ENCODE assay signal across 6 cellular contexts in the genomic region with DNA sequence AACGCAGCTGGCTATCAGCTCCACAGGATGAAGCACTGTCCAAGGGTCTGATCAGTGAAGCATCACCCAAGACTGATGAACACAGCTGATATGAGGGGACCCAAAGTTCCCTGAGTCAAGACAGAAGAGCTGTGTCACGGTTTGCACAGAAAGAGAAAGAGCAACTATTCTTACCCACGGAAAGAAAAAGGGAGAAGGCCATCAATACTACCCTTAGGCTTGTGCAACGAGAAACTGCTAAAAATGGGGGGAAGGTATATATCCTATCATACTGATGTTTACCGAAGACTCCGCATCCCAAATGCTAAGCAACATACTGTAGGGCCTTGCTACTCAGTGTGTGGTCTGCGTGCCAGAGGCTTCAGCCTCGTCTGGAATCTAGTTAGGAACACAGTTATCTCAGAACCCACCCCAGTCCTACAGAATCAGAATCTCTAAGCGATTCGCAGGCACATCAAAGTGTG. TPM values are rescaled to one million over a fixed set of nuclear protein-coding genes. Genes with fewer than 3 reads are reported as not detected.
DNase-seq lines count a peak whose midpoint lies in the region; ATAC-seq and TF ChIP-seq lines count a peak whose summit lies in the region.

No MANE protein-coding gene starts in this region.

- no peak overlapping the region; the same call in 1 of the 2 replicates for H2AFZ ChIP-seq in GM23338

- H3K9me3 Mint-ChIP-seq in GM23338, result peaks cover 3% of the 10 kb centered on the region; the same call in 2 of the 3 replicates
- H3K9me3 Mint-ChIP-seq in activated T-helper 1 cell treated with anti-CD3 and anti-CD28 coated beads, Interleukin-12 subunit alpha, Interleukin-12 subunit beta, Interleukin-2, Interleukin-4 antibody, amounts not matched to agents 30 ng/mL and 10 ng/mL and 1 ng/mL, durations not matched to agents 14 hours and 24 hours and 36 hours, result no peaks in the 10 kb centered on the region

- peak overlapping the region; percentile 96 for H3K4me3 Mint-ChIP-seq in GM23338
- peak overlapping the region; percentile 97 for H3K4me3 Mint-ChIP-seq in activated T-helper 1 cell treated with anti-CD3 and anti-CD28 coated beads, Interleukin-12 subunit alpha, Interleukin-12 subunit beta, Interleukin-2, Interleukin-4 antibody, amounts not matched to agents 30 ng/mL and 10 ng/mL and 1 ng/mL, durations not matched to agents 14 hours and 24 hours and 36 hours

- H3K27ac Mint-ChIP-seq in GM23338, result peak overlapping the region; percentile 93
- H3K27ac Mint-ChIP-seq in activated T-helper 1 cell treated with anti-CD3 and anti-CD28 coated beads, Interleukin-12 subunit alpha, Interleukin-12 subunit beta, Interleukin-2, Interleukin-4 antibody, amounts not matched to agents 30 ng/mL and 10 ng/mL and 1 ng/mL, durations not matched to agents 14 hours and 24 hours and 36 hours, result peak overlapping the region; percentile 93

- H3K27me3 ChIP-seq in GM23338 (ENCODE audit: insufficient read depth), result no peaks in the 10 kb centered on the region
- H3K27me3 ChIP-seq in lower lobe of right lung (ENCODE audit: low read depth), result no peaks in the 10 kb centered on the region

- ATAC-seq in GM23338 (peak; percentile 18), lower lobe of right lung (peak; percentile 2 to 16), sciatic nerve (no peak), HG03280 (IDR thresholded peaks at IDR 0.05; ENCODE audit: unreplicated experiment) (no peak)

- H3K9me2 ChIP-seq in GM23338 (ENCODE audit: insufficient read depth), result no peaks in the 10 kb centered on the region

- H3K9me3 ChIP-seq in lower lobe of right lung, result no peaks in the 10 kb centered on the region

- H3K4me1 ChIP-seq in GM23338 (ENCODE audit: insufficient read depth) (peaks cover 8% of the 10 kb centered on the region; the same call in 1 of the 2 replicates), lower lobe of right lung (peaks cover 37% of the 10 kb centered on the region)

- peaks cover 24% of the 10 kb centered on the region for H3K4me1 Mint-ChIP-seq in GM23338
- peaks cover 34% of the 10 kb centered on the region for H3K4me1 Mint-ChIP-seq in activated T-helper 1 cell treated with anti-CD3 and anti-CD28 coated beads, Interleukin-12 subunit alpha, Interleukin-12 subunit beta, Interleukin-2, Interleukin-4 antibody, amounts not matched to agents 30 ng/mL and 10 ng/mL and 1 ng/mL, durations not matched to agents 14 hours and 24 hours and 36 hours (ENCODE audit: low read depth)

- H3K36me3 ChIP-seq in GM23338 (ENCODE audit: insufficient read depth), result no peaks in the 10 kb centered on the region
- H3K36me3 ChIP-seq in lower lobe of right lung, result peaks cover 12% of the 10 kb centered on the region

- H3K79me2 ChIP-seq in GM23338 (replicated peaks; ENCODE audit: insufficient read depth), result peaks cover 56% of the 10 kb centered on the region

- peaks cover 7% of the 10 kb centered on the region; the same call in 1 of the 2 replicates for H3F3A ChIP-seq in GM23338 (replicated peaks; ENCODE audit: low read depth)

- intact Hi-C loops in activated T-helper 1 cell treated with anti-CD3 and anti-CD28 coated beads, Interleukin-12 subunit alpha, Interleukin-12 subunit beta, Interleukin-2, Interleukin-4 antibody, amounts not matched to agents 30 ng/mL and 10 ng/mL and 1 ng/mL, durations not matched to agents 14 hours and 24 hours and 36 hours (cut with micrococcal nuclease), result loop anchor here (1.0 to 5.0 kb wide), 6 partner anchors 14 to 313 kb away; partner anchors contain the start of genes ATRN, DDRGK1, ITPA and LZTS3
- intact Hi-C loops in lower lobe of right lung (cut with DNase I), result no loop called here
- intact Hi-C loops in sciatic nerve (cut with DNase I), result no loop called here

- TF ChIP-seq CTCF in GM23338 (conservative IDR thresholded peaks at IDR 0.05; ENCODE audit: low read depth in 2 of 2), result no peak
- TF ChIP-seq CTCF in lower lobe of right lung (IDR thresholded peaks at IDR 0.05), result no peak

- H3K27ac ChIP-seq in GM23338 (ENCODE audit: low read depth), result peak overlapping the region; percentile 84
- peak overlapping the region; percentile 95 for H3K27ac ChIP-seq in lower lobe of right lung

- peaks cover 21% of the 10 kb centered on the region for H3K27me3 Mint-ChIP-seq in GM23338 (ENCODE audit: insufficient read depth, low read depth, poor library complexity)
- H3K27me3 Mint-ChIP-seq in activated T-helper 1 cell treated with anti-CD3 and anti-CD28 coated beads, Interleukin-12 subunit alpha, Interleukin-12 subunit beta, Interleukin-2, Interleukin-4 antibody, amounts not matched to agents 30 ng/mL and 10 ng/mL and 1 ng/mL, durations not matched to agents 14 hours and 24 hours and 36 hours (ENCODE audit: insufficient read depth), result no peaks in the 10 kb centered on the region

- peaks cover 5% of the 10 kb centered on the region; the same call in 2 of the 3 replicates for H3K36me3 Mint-ChIP-seq in GM23338 (ENCODE audit: low read depth)
- peaks cover 24% of the 10 kb centered on the region for H3K36me3 Mint-ChIP-seq in activated T-helper 1 cell treated with anti-CD3 and anti-CD28 coated beads, Interleukin-12 subunit alpha, Interleukin-12 subunit beta, Interleukin-2, Interleukin-4 antibody, amounts not matched to agents 30 ng/mL and 10 ng/mL and 1 ng/mL, durations not matched to agents 14 hours and 24 hours and 36 hours (ENCODE audit: low read depth)

- H3K4me2 ChIP-seq in GM23338, result peak overlapping the region; percentile 99

- DNase-seq in GM23338 (ENCODE audit: low spot score) (peak; percentile 52), lower lobe of right lung (no peak), sciatic nerve (ENCODE audit: low spot score) (no peak), NCI-H2081 treated with DMSO at 0.1 percent for 48 hours (lab: John Stamatoyannopoulos, UW) (no peak)
- no peak for DNase-seq in activated T-helper 1 cell treated with anti-CD3 and anti-CD28 coated beads, Interleukin-12 subunit alpha, Interleukin-12 subunit beta, Interleukin-2, Interleukin-4 antibody, amounts not matched to agents 30 ng/mL and 10 ng/mL and 1 ng/mL, durations not matched to agents 14 hours and 24 hours and 36 hours (ENCODE audit: low spot score)

- H3K4me3 ChIP-seq in GM23338 (peak overlapping the region; percentile 98), lower lobe of right lung (peak overlapping the region; percentile 99)

- H4K20me1 ChIP-seq in GM23338 (replicated peaks; ENCODE audit: insufficient read depth), result peaks cover 33% of the 10 kb centered on the region

TF ChIP-seq in GM23338, 12 proteins besides CTCF, POLR2A, EP300 and RAD21:
- TF ChIP-seq JUNB (IDR thresholded peaks at IDR 0.05; ENCODE audit: unreplicated experiment), result no peak

RNA-seq across cellular contexts. Expression of gene FASTKD5, which starts 0.7 kb away (rescaled TPM):
- 30.7 and 32.8 TPM in 2 replicates for total RNA-seq in GM23338 (2014; rRNA removed; shearing (Covaris generic))
- polyA plus RNA-seq in GM23338 (2016; fragmentation: Nextera tagmentation; extraction: Ambion mirVana), result 12.2 and 12.9 TPM in 2 replicates
- total RNA-seq in activated T-helper 1 cell treated with anti-CD3 and anti-CD28 coated beads, Interleukin-12 subunit alpha, Interleukin-12 subunit beta, Interleukin-2, Interleukin-4 antibody, amounts not matched to agents 30 ng/mL and 10 ng/mL and 1 ng/mL, durations not matched to agents 14 hours and 24 hours and 36 hours, result 25.4 TPM in 2 replicates
- total RNA-seq in lower lobe of right lung, result 16.4 TPM
- 9.4 TPM for total RNA-seq in sciatic nerve

RNA-seq across cellular contexts. Expression of gene UBOX5, which starts 0.7 kb away (rescaled TPM):
- 4.3 and 5.7 TPM in 2 replicates for total RNA-seq in GM23338 (2014; rRNA removed; shearing (Covaris generic))
- polyA plus RNA-seq in GM23338 (2016; fragmentation: Nextera tagmentation; extraction: Ambion mirVana), result 2.4 and 2.7 TPM in 2 replicates
- total RNA-seq in activated T-helper 1 cell treated with anti-CD3 and anti-CD28 coated beads, Interleukin-12 subunit alpha, Interleukin-12 subunit beta, Interleukin-2, Interleukin-4 antibody, amounts not matched to agents 30 ng/mL and 10 ng/mL and 1 ng/mL, durations not matched to agents 14 hours and 24 hours and 36 hours, result 5.9 and 7.7 TPM in 2 replicates
- total RNA-seq in lower lobe of right lung, result 5.8 TPM
- 8.1 TPM for total RNA-seq in sciatic nerve

RNA-seq across cellular contexts. Expression of gene LZTS3, which starts 14.3 kb away (rescaled TPM):
- total RNA-seq in GM23338 (2014; rRNA removed; shearing (Covaris generic)), result 29.4 and 40.7 TPM in 2 replicates
- polyA plus RNA-seq in GM23338 (2016; fragmentation: Nextera tagmentation; extraction: Ambion mirVana), result 9.7 and 10.7 TPM in 2 replicates
- total RNA-seq in activated T-helper 1 cell treated with anti-CD3 and anti-CD28 coated beads, Interleukin-12 subunit alpha, Interleukin-12 subunit beta, Interleukin-2, Interleukin-4 antibody, amounts not matched to agents 30 ng/mL and 10 ng/mL and 1 ng/mL, durations not matched to agents 14 hours and 24 hours and 36 hours, result 0.54 and 0.78 TPM in 2 replicates
- total RNA-seq in lower lobe of right lung, result 18.5 TPM
- total RNA-seq in sciatic nerve, result 10.5 TPM

RNA-seq across cellular contexts. Expression of gene DDRGK1, which starts 45.5 kb away (rescaled TPM):
- 34.8 and 44.0 TPM in 2 replicates for total RNA-seq in GM23338 (2014; rRNA removed; shearing (Covaris generic))
- 35.7 and 45.5 TPM in 2 replicates for polyA plus RNA-seq in GM23338 (2016; fragmentation: Nextera tagmentation; extraction: Ambion mirVana)
- 67.5 and 72.3 TPM in 2 replicates for total RNA-seq in activated T-helper 1 cell treated with anti-CD3 and anti-CD28 coated beads, Interleukin-12 subunit alpha, Interleukin-12 subunit beta, Interleukin-2, Interleukin-4 antibody, amounts not matched to agents 30 ng/mL and 10 ng/mL and 1 ng/mL, durations not matched to agents 14 hours and 24 hours and 36 hours
- total RNA-seq in lower lobe of right lung, result 89.8 TPM
- total RNA-seq in sciatic nerve, result 68.2 TPM

RNA-seq across cellular contexts. Expression of gene ITPA, which starts 50.3 kb away (rescaled TPM):
- total RNA-seq in GM23338 (2014; rRNA removed; shearing (Covaris generic)), result 45.3 and 57.5 TPM in 2 replicates
- 81.7 and 86.6 TPM in 2 replicates for polyA plus RNA-seq in GM23338 (2016; fragmentation: Nextera tagmentation; extraction: Ambion mirVana)
- 93.3 and 96.0 TPM in 2 replicates for total RNA-seq in activated T-helper 1 cell treated with anti-CD3 and anti-CD28 coated beads, Interleukin-12 subunit alpha, Interleukin-12 subunit beta, Interleukin-2, Interleukin-4 antibody, amounts not matched to agents 30 ng/mL and 10 ng/mL and 1 ng/mL, durations not matched to agents 14 hours and 24 hours and 36 hours
- total RNA-seq in lower lobe of right lung, result 40.9 TPM
- 32.8 TPM for total RNA-seq in sciatic nerve

Comparison
In these comparisons a context has a peak if more than half of its experiments do, and no peak if none do; other contexts are left out.
1. ATAC-seq: peak in GM23338 (single experiment) and lower lobe of right lung (2 of 2); none in sciatic nerve (single experiment) and HG03280 (single experiment).